ENCODE assay signal across 10 cellular contexts in the genomic region with DNA sequence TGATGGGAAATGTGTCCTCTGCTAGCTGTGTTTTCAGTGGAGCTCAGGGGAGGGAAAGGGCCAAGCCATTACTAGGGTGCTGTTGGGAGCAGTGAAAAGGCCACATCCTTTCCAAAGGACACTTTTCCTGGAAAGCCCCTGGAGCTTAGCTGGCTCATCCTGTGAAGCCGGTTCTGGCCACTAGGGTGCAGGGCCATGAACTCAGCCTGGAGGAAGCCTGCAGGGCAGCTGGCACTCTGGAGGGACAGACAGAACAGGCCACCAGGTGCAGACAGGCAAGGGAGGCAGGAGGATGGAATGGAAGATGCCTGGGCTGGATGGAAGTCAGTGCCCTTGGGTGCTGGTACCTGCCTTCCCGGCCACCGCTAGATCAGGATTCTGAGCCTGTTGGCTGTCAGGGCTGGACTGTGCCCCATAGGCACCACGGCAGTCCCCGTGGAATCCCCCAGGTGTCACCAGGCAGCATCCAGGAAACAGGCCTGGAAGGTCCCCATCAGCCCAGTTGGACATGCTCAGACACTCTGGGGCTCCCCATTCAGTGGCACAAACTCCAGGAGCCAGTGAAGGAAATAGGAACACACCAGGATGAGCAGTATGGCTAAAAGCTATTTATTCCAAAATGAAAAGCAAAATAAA.
A peak's percentile ranks its signal among the peaks of the same experiment; 100 is the strongest.
DNase-seq lines count a peak whose midpoint lies in the region; ATAC-seq and TF ChIP-seq lines count a peak whose summit lies in the region.
"Had no signal": no experiment of that assay in that cellular context is flagged by ENCODE, and none has a peak within 500 bp of the region (broad histone marks: within the 10 kb centered on the region; RNA-seq: fewer than 3 reads in every experiment).

No MANE protein-coding gene starts in this region.

- CTCF ChIA-PET in activated naive CD4-positive, alpha-beta T cell treated with anti-CD3 and anti-CD28 coated beads for 36 hours (lab: Charles Lee): interaction anchor here (0.6 to 1.5 kb wide), 2 partner anchors 14 to 673 kb away, joined by 5 to 9 read pairs; no protein-coding TSS in a partner anchor

- H3K36me3 Mint-ChIP-seq in activated naive CD4-positive, alpha-beta T cell treated with anti-CD3 and anti-CD28 coated beads for 36 hours (ENCODE audit: low read depth): no peaks in the 10 kb centered on the region
- H3K36me3 Mint-ChIP-seq: activated naive CD4-positive, alpha-beta T cell treated with anti-CD3 and anti-CD28 coated beads, Interleukin-2, amount 50 U/mL, for 24 hours had no signal

- peak; percentile 21 for TF ChIP-seq CTCF in GM13977 (IDR thresholded peaks at IDR 0.05; ENCODE audit: extremely low read depth, insufficient read depth, missing control alignments)

- no peaks in the 10 kb centered on the region for H3K4me1 Mint-ChIP-seq in activated naive CD4-positive, alpha-beta T cell treated with anti-CD3 and anti-CD28 coated beads for 36 hours (ENCODE audit: low read depth)
- H3K4me1 Mint-ChIP-seq: activated naive CD4-positive, alpha-beta T cell treated with anti-CD3 and anti-CD28 coated beads, Interleukin-2, amount 50 U/mL, for 24 hours had no signal

- no peak overlapping the region for H3K4me3 Mint-ChIP-seq in activated naive CD4-positive, alpha-beta T cell treated with anti-CD3 and anti-CD28 coated beads for 36 hours
- H3K4me3 Mint-ChIP-seq: activated naive CD4-positive, alpha-beta T cell treated with anti-CD3 and anti-CD28 coated beads, Interleukin-2, amount 50 U/mL, for 24 hours had no signal

- H3K9me3 Mint-ChIP-seq in activated naive CD4-positive, alpha-beta T cell treated with anti-CD3 and anti-CD28 coated beads for 36 hours: peaks cover 1% of the 10 kb centered on the region
- H3K9me3 Mint-ChIP-seq: activated naive CD4-positive, alpha-beta T cell treated with anti-CD3 and anti-CD28 coated beads, Interleukin-2, amount 50 U/mL, for 24 hours had no signal

- DNase-seq in AG08395 (ENCODE audit: low spot score) (peak; percentile 13), GM13977 (ENCODE audit: low spot score) (no peak), SHP77 (lab: John Stamatoyannopoulos, UW) (peak; percentile 16 to 28), iPS DF 19.7 (ENCODE audit: low read depth, low spot score) (peak; percentile 45), NCI-H1694 treated with DMSO at 0.1 percent for 48 hours (lab: John Stamatoyannopoulos, UW) (no peak), cerebellum (ENCODE audit: low spot score) (no peak)
- DNase-seq in activated naive CD4-positive, alpha-beta T cell treated with anti-CD3 and anti-CD28 coated beads for 36 hours: no peak
- DNase-seq: stimulated activated CD4-positive, alpha-beta T cell treated with anti-CD3 and anti-CD28 coated beads, Interleukin-2, amount 100 ng/mL, for 48 hours had no signal

- H3K27me3 Mint-ChIP-seq in activated naive CD4-positive, alpha-beta T cell treated with anti-CD3 and anti-CD28 coated beads for 36 hours (ENCODE audit: low read depth): no peaks in the 10 kb centered on the region

- intact Hi-C loops in activated naive CD4-positive, alpha-beta T cell treated with anti-CD3 and anti-CD28 coated beads for 36 hours (cut with micrococcal nuclease): no loop called here

- ATAC-seq in GM21423 (IDR thresholded peaks at IDR 0.05; ENCODE audit: unreplicated experiment): no peak

- in situ Hi-C loops in GM13977 (cut with MboI; ENCODE audit: low pct_unique_long_range_greater_than_20kb, low sequenced_read_pairs, unreplicated experiment): no loop called here

- H3K27ac Mint-ChIP-seq in activated naive CD4-positive, alpha-beta T cell treated with anti-CD3 and anti-CD28 coated beads for 36 hours: no peak overlapping the region
- H3K27ac Mint-ChIP-seq: activated naive CD4-positive, alpha-beta T cell treated with anti-CD3 and anti-CD28 coated beads, Interleukin-2, amount 50 U/mL, for 24 hours had no signal

Comparison
In these comparisons a context has a peak if more than half of its experiments do, and no peak if none do; other contexts are left out.
1. DNase-seq: peak in AG08395 (single experiment), SHP77 (2 of 2) and iPS DF 19.7 (single experiment); none in GM13977 (single experiment), NCI-H1694 treated with DMSO at 0.1 percent for 48 hours (single experiment), activated naive CD4-positive, alpha-beta T cell treated with anti-CD3 and anti-CD28 coated beads for 36 hours (single experiment) and cerebellum (single experiment).